In the genomic region with DNA sequence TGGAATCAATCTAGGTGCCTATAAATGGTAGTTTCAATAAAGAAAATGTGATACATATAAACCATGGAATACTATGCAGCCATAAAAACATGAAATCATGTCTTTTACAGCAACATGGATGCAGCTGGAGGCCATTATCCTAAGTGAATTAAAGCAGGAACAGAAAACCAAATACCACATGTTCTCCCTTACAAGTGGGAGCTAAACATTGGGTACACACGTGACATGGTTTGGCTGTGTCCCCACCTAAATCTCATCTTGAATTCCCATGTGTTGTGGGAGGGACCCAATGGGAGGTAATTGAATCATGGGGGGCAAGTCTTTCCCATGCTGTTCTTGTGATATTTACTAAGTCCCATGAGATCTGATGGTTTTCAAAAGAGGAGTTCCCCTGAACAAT, we compare ENCODE assay signal across 1 cellular context.
DNase-seq lines count a peak whose midpoint lies in the region; ATAC-seq, FAIRE-seq and TF ChIP-seq lines count a peak whose summit lies in the region.
"Not testable (repeated sequence)": the region's sequence is repeated elsewhere in the genome, so short reads cannot be mapped to it uniquely, and the experiment has no call there.

No MANE protein-coding gene starts in this region.

- not testable (repeated sequence) for FAIRE-seq in HepG2 (lab: Jason Lieb, UNC)

- not testable (repeated sequence) for TF ChIP-seq POLR2A in HepG2 (IDR thresholded peaks at IDR 0.05; ENCODE audit: insufficient read depth in 1 of 2, low read depth in 2 of 2, low read length in 2 of 2)

- not testable (repeated sequence) for BruUV-seq in HepG2 (replicated peaks; lab: Mats Ljungman, UMichigan)

- H4K20me1 ChIP-seq in HepG2 (ENCODE audit: insufficient read depth, low read length) = not testable (repeated sequence)

- H3K27me3 ChIP-seq in HepG2 (ENCODE audit: control insufficient read depth in 1 of 2, insufficient read depth in 2 of 2, low read length in 2 of 2) = not testable (repeated sequence)

- H3K27ac ChIP-seq in HepG2 (ENCODE audit: extremely low read length, insufficient read depth, low read length) = not testable (repeated sequence)

- DNase-seq in HepG2 (ENCODE audit: low spot score) = not testable (repeated sequence)

- TF ChIP-seq EP300 in HepG2 (IDR thresholded peaks at IDR 0.05; ENCODE audit: low read depth in 2 of 2, low read length in 2 of 2); HepG2 (CRISPR knock-in tag; IDR thresholded peaks at IDR 0.05; ENCODE audit: borderline replicate concordance): not testable (repeated sequence)

- H3K79me2 ChIP-seq in HepG2 (ENCODE audit: insufficient read depth, low read length) = not testable (repeated sequence)

- not testable (repeated sequence) for H3K9ac ChIP-seq in HepG2 (ENCODE audit: insufficient read depth, low read depth, low read length)

- not testable (repeated sequence) for H2AFZ ChIP-seq in HepG2 (ENCODE audit: low read length)

- TF ChIP-seq RAD21 in HepG2 (CRISPR knock-in tag; IDR thresholded peaks at IDR 0.05) = not testable (repeated sequence)

- H3K4me3 ChIP-seq in HepG2 (replicated peaks in 1 of 3; ENCODE audit: insufficient read depth in 1 of 3, low read depth in 2 of 3, low read length in 3 of 3) = not testable (repeated sequence)

- POLR2A ChIA-PET in HepG2 (lab: Yijun Ruan, JAX) = not testable (repeated sequence)

- H3K4me1 ChIP-seq in HepG2 (ENCODE audit: insufficient read depth, low read length) = not testable (repeated sequence)

- not testable (repeated sequence) for H3K36me3 ChIP-seq in HepG2 (replicated peaks in 1 of 2; ENCODE audit: control insufficient read depth in 1 of 2, insufficient read depth in 2 of 2, low read length in 2 of 2)

- H3K9me3 ChIP-seq in HepG2 (ENCODE audit: low read length) = not testable (repeated sequence)

- ATAC-seq in HepG2 = not testable (repeated sequence)

- not testable (repeated sequence) for TF ChIP-seq CTCF in HepG2 (CRISPR knock-in tag; IDR thresholded peaks at IDR 0.05)

- H3K4me2 ChIP-seq in HepG2 (ENCODE audit: low read depth, low read length) = not testable (repeated sequence)

- intact Hi-C loops in HepG2 (cut with micrococcal nuclease; ENCODE audit: unreplicated experiment) = not testable (repeated sequence)

- 0% methylated on average over 1 of the region's 1 CpG for WGBS in HepG2 (ENCODE audit: low lambda C conversion rate)

- CTCF ChIA-PET in HepG2 (lab: Yijun Ruan, JAX; ENCODE audit: low intra/inter-chr PET ratio, low total read pairs) = not testable (repeated sequence)

- in situ Hi-C loops in HepG2 (cut with HindIII; ENCODE audit: extremely low pct_ligation_motif_present, low pct_unique_long_range_greater_than_20kb) = not testable (repeated sequence)

TF ChIP-seq in HepG2, 621 proteins besides CTCF, POLR2A, EP300 and RAD21:
- TF ChIP-seq, protein P1, sequence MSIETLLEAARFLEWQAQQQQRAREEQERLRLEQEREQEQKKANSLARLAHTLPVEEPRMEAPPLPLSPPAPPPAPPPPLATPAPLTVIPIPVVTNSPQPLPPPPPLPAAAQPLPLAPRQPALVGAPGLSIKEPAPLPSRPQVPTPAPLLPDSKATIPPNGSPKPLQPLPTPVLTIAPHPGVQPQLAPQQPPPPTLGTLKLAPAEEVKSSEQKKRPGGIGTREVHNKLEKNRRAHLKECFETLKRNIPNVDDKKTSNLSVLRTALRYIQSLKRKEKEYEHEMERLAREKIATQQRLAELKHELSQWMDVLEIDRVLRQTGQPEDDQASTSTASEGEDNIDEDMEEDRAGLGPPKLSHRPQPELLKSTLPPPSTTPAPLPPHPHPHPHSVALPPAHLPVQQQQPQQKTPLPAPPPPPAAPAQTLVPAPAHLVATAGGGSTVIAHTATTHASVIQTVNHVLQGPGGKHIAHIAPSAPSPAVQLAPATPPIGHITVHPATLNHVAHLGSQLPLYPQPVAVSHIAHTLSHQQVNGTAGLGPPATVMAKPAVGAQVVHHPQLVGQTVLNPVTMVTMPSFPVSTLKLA (IDR thresholded peaks at IDR 0.05) = peak; percentile 92
